29 cellular contexts compared by ENCODE assay signal in genomic region chr4:109350121-109350520, GRCh38.
"Had no signal": no experiment of that assay in that cellular context is flagged by ENCODE, and none has a peak within 500 bp of the region (broad histone marks: within the 10 kb centered on the region; RNA-seq: fewer than 3 reads in every experiment).

No MANE protein-coding gene starts in this region.

- H3K27ac ChIP-seq: stomach, suprapubic skin, testis, thoracic aorta, thyroid gland, tibial artery, tibial nerve, transverse colon, upper lobe of left lung, upper lobe of right lung, uterus, vagina had no signal

- H3K4me3 ChIP-seq: stomach, suprapubic skin, testis, thoracic aorta, thyroid gland, tibial artery, tibial nerve, transverse colon, upper lobe of left lung, upper lobe of right lung, uterus, vagina had no signal

- H3K27me3 ChIP-seq: stomach, suprapubic skin, testis, thyroid gland, tibial artery, tibial nerve, transverse colon, upper lobe of left lung, upper lobe of right lung, uterus, vagina had no signal

- H3K36me3 ChIP-seq: stomach, suprapubic skin, thoracic aorta, thyroid gland, tibial artery, tibial nerve, transverse colon, upper lobe of left lung, upper lobe of right lung, uterus, vagina had no signal

- H3K9me3 ChIP-seq: testis, thoracic aorta, thyroid gland, transverse colon, upper lobe of left lung, uterus, vagina had no signal

- H3K4me1 Mint-ChIP-seq: stimulated activated effector memory CD8-positive, alpha-beta T cell treated with anti-CD3 and anti-CD28 coated beads, Interleukin-12 subunit alpha, Interleukin-12 subunit beta, amount 100 ng/mL, for 72 hours; stimulated activated memory B cell treated with anti-CD40 and anti-IgM and Interleukin-4, amounts not matched to agents 10 μg/mL and 1 μg/mL and 100 μg/mL, for 72 hours; stimulated activated naive B cell treated with anti-CD40 and anti-IgM and Interleukin-4, amounts not matched to agents 10 μg/mL and 1 μg/mL and 100 μg/mL, for 72 hours; stimulated activated naive CD8-positive, alpha-beta T cell treated with anti-CD3 and anti-CD28 coated beads, Interleukin-15, amount 100 ng/mL, for 72 hours had no signal

- H3K27me3 Mint-ChIP-seq: stimulated activated memory B cell treated with anti-CD40 and anti-IgM and Interleukin-4, amounts not matched to agents 10 μg/mL and 1 μg/mL and 100 μg/mL, for 72 hours; type B pancreatic cell had no signal

- ATAC-seq: stimulated activated effector memory CD8-positive, alpha-beta T cell treated with anti-CD3 and anti-CD28 coated beads, Interleukin-12 subunit alpha, Interleukin-12 subunit beta, amount 100 ng/mL, for 72 hours; stimulated activated memory B cell treated with anti-CD40 and anti-IgM and Interleukin-4, amounts not matched to agents 10 μg/mL and 1 μg/mL and 100 μg/mL, for 72 hours; stimulated activated naive B cell treated with anti-CD40 and anti-IgM and Interleukin-4, amounts not matched to agents 10 μg/mL and 1 μg/mL and 100 μg/mL, for 72 hours; stimulated activated naive CD8-positive, alpha-beta T cell treated with anti-CD3 and anti-CD28 coated beads, Interleukin-15, amount 100 ng/mL, for 72 hours; stimulated activated naive CD8-positive, alpha-beta T cell treated with anti-CD3 and anti-CD28 coated beads, Interleukin-15, Interleukin-2, amounts not matched to agents 100 U/mL and 50 U/mL, for 24 hours; upper lobe of right lung had no signal

- H3K27ac Mint-ChIP-seq: stimulated activated effector memory CD8-positive, alpha-beta T cell treated with anti-CD3 and anti-CD28 coated beads, Interleukin-12 subunit alpha, Interleukin-12 subunit beta, amount 100 ng/mL, for 72 hours; stimulated activated memory B cell treated with anti-CD40 and anti-IgM and Interleukin-4, amounts not matched to agents 10 μg/mL and 1 μg/mL and 100 μg/mL, for 72 hours; stimulated activated naive B cell treated with anti-CD40 and anti-IgM and Interleukin-4, amounts not matched to agents 10 μg/mL and 1 μg/mL and 100 μg/mL, for 72 hours; stimulated activated naive CD8-positive, alpha-beta T cell treated with anti-CD3 and anti-CD28 coated beads, Interleukin-15, amount 100 ng/mL, for 72 hours; stimulated activated naive CD8-positive, alpha-beta T cell treated with anti-CD3 and anti-CD28 coated beads, Interleukin-15, Interleukin-2, amounts not matched to agents 100 ng/mL and 50 ng/mL, for 24 hours; type B pancreatic cell had no signal

- H3K36me3 Mint-ChIP-seq: stimulated activated effector memory CD8-positive, alpha-beta T cell treated with anti-CD3 and anti-CD28 coated beads, Interleukin-12 subunit alpha, Interleukin-12 subunit beta, amount 100 ng/mL, for 72 hours; stimulated activated memory B cell treated with anti-CD40 and anti-IgM and Interleukin-4, amounts not matched to agents 10 μg/mL and 1 μg/mL and 100 μg/mL, for 72 hours; stimulated activated naive B cell treated with anti-CD40 and anti-IgM and Interleukin-4, amounts not matched to agents 10 μg/mL and 1 μg/mL and 100 μg/mL, for 72 hours; type B pancreatic cell had no signal

- H3K4me1 ChIP-seq: stomach, suprapubic skin, testis, thyroid gland, tibial artery, tibial nerve, transverse colon, upper lobe of left lung, upper lobe of right lung, uterus, vagina had no signal

- DNase-seq: stimulated activated CD4-positive, alpha-beta T cell treated with anti-CD3 and anti-CD28 coated beads, Interleukin-2, amount 100 ng/mL, for 48 hours; stimulated activated CD4-positive, alpha-beta T cell treated with anti-CD3 and anti-CD28 coated beads, Interleukin-4, amount 100 ng/mL, for 1 hour; stimulated activated CD4-positive, alpha-beta T cell treated with anti-CD3 and anti-CD28 coated beads, Interleukin-4, amount 100 ng/mL, for 24 hours; stimulated activated CD4-positive, alpha-beta T cell treated with anti-CD3 and anti-CD28 coated beads, Interleukin-4, amount 100 ng/mL, for 4 hours; stimulated activated CD8-positive, alpha-beta memory T cell treated with anti-CD3 and anti-CD28 coated beads, Interleukin-4, amount 100 ng/mL, for 48 hours; stimulated activated naive B cell treated with anti-CD40 and anti-IgM and Interleukin-4, amounts not matched to agents 10 μg/mL and 1 μg/mL and 100 μg/mL, for 72 hours; stimulated activated naive CD4-positive, alpha-beta T cell; stimulated activated naive CD4-positive, alpha-beta T cell treated with Interleukin-2 at 50 U/mL for 16 hours; stimulated activated naive CD8-positive, alpha-beta T cell treated with anti-CD3 and anti-CD28 coated beads, Interleukin-15, amount 100 ng/mL, for 72 hours; stimulated activated naive CD8-positive, alpha-beta T cell treated with anti-CD3 and anti-CD28 coated beads, Interleukin-15, Interleukin-2, amounts not matched to agents 100 U/mL and 50 U/mL, for 24 hours; stomach; substantia nigra; testis; thyroid gland; tibial artery; transverse colon; trophoblast cell; upper lobe of left lung; upper lobe of right lung; uterus had no signal

- H3K4me3 Mint-ChIP-seq: stimulated activated effector memory CD8-positive, alpha-beta T cell treated with anti-CD3 and anti-CD28 coated beads, Interleukin-12 subunit alpha, Interleukin-12 subunit beta, amount 100 ng/mL, for 72 hours; stimulated activated memory B cell treated with anti-CD40 and anti-IgM and Interleukin-4, amounts not matched to agents 10 μg/mL and 1 μg/mL and 100 μg/mL, for 72 hours; stimulated activated naive B cell treated with anti-CD40 and anti-IgM and Interleukin-4, amounts not matched to agents 10 μg/mL and 1 μg/mL and 100 μg/mL, for 72 hours; stimulated activated naive CD8-positive, alpha-beta T cell treated with anti-CD3 and anti-CD28 coated beads, Interleukin-15, amount 100 ng/mL, for 72 hours; stimulated activated naive CD8-positive, alpha-beta T cell treated with anti-CD3 and anti-CD28 coated beads, Interleukin-15, Interleukin-2, amounts not matched to agents 100 ng/mL and 50 ng/mL, for 24 hours; type B pancreatic cell had no signal

- FAIRE-seq: urothelium cell line had no signal
